9 cellular contexts compared by ENCODE assay signal in the genomic region with DNA sequence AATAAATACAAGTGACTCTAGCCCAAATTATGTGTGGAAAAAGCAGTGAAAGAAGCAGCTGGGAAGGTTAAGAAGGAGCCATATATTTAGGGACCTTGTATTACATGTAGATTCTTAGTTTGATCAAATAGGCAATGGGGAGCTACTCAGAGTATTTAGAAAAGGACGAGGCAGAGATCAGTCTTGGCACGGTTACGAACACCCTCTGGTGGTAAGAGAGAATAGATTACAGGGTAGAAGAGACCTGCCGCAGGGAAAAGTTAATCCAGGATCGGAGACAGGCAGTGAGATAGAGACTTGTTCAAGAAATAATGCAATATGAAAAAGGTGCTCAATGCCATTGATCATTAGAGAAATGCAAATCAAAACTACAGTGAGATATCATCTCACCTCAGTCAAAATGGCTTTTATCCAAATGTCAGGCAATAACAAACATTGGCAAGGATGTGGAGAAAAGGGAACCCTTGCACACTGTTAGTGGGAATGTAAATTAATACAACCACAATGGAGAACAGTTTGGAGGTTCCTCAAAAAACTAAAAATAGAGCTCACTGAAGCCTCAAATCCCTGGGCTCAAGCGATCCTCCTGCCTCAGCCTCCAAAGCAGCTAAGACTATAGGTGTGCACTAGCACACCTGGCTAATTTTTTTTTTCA. TPM values are rescaled to one million over a fixed set of nuclear protein-coding genes. Genes with fewer than 3 reads are reported as not detected.
DNase-seq lines count a peak whose midpoint lies in the region; ATAC-seq and TF ChIP-seq lines count a peak whose summit lies in the region.
"Had no signal": no experiment of that assay in that cellular context is flagged by ENCODE, and none has a peak within 500 bp of the region (broad histone marks: within the 10 kb centered on the region; RNA-seq: fewer than 3 reads in every experiment).

No MANE protein-coding gene starts in this region.

- no peak overlapping the region for H2AFZ ChIP-seq in IMR-90 (replicated peaks; ENCODE audit: low read length, poor library complexity)
- H2AFZ ChIP-seq in PC-9: no peak overlapping the region

- peaks cover 1% of the 10 kb centered on the region; the same call in 1 of the 2 replicates for H3K36me3 ChIP-seq in IMR-90 (ENCODE audit: control insufficient read depth, insufficient read depth, low read length)
- peaks cover 15% of the 10 kb centered on the region; the same call in 1 of the 2 replicates for H3K36me3 ChIP-seq in PC-9 (ENCODE audit: low read depth)

- H3K4me1 Mint-ChIP-seq in brain: peaks cover 51% of the 10 kb centered on the region

- H2BK120ac ChIP-seq in IMR-90 (ENCODE audit: low read depth, low read length): no peak overlapping the region

- peak overlapping the region in 4 of 5 experiments; percentile 3 to 31 (median 16) for H3K27ac Mint-ChIP-seq in brain

- no peak overlapping the region for H3K23ac ChIP-seq in IMR-90 (ENCODE audit: low read depth, low read length)

- no peak overlapping the region for H4K8ac ChIP-seq in IMR-90 (ENCODE audit: low read depth in 2 of 2, low read length in 2 of 2)

- in situ Hi-C loops in IMR-90 (cut with MboI; ENCODE audit: low sequenced_read_pairs): loop anchor here (25.0 kb wide), 2 partner anchors 619 to 944 kb away; no protein-coding TSS in a partner anchor

- H4K91ac ChIP-seq in IMR-90 (ENCODE audit: insufficient read depth, low read depth, low read length): no peak overlapping the region

- no peak overlapping the region; the same call in 1 of the 2 replicates for H3K14ac ChIP-seq in IMR-90 (replicated peaks; ENCODE audit: low read depth, low read length)

- no peak overlapping the region for H2BK20ac ChIP-seq in IMR-90 (ENCODE audit: low read depth, low read length)

- dilution Hi-C loops in IMR-90 (cut with HindIII; ENCODE audit: low sequenced_read_pairs, unreplicated experiment): no loop called here

- H4K5ac ChIP-seq in IMR-90 (ENCODE audit: low read depth, low read length): no peak overlapping the region

- 51% methylated on average over 4 of the region's 6 CpGs; no CpG with 5 or more reads in 1 of the 2 experiments for WGBS in IMR-90 (ENCODE audit: extremely low coverage in 2 of 2, insufficient read length in 1 of 2), 2 experiments

- H3K9me3 ChIP-seq in AG04450 (ENCODE audit: control insufficient read depth, insufficient read depth, low read length) (no peaks in the 10 kb centered on the region), IMR-90 (ENCODE audit: control insufficient read depth, insufficient read depth, low read length) (no peaks in the 10 kb centered on the region), PC-9 (ENCODE audit: insufficient read depth, low read depth) (no peaks in the 10 kb centered on the region)

- 0 out of 2 replicates have a peak, but pooled peaks cover 3% of the 10 kb centered on the region for H3K9me1 ChIP-seq in IMR-90 (ENCODE audit: insufficient read depth, low read length)

- no peak overlapping the region for H2BK15ac ChIP-seq in IMR-90 (ENCODE audit: low read depth, low read length)

- H4K20me1 ChIP-seq in IMR-90 (ENCODE audit: insufficient read depth, low read length) (no peaks in the 10 kb centered on the region), PC-9 (ENCODE audit: insufficient read depth) (no peaks in the 10 kb centered on the region)

- CTCF ChIA-PET in AG04450 (lab: Charles Lee) (interaction anchor here (0.6 to 2.0 kb wide), 17 partner anchors 9 to 619 kb away, joined by 3 to 8 read pairs (median 3); a partner anchor contains a TSS), IMR-90 (lab: Yijun Ruan, JAX) (interaction anchor here (0.7 to 1.2 kb wide), 2 partner anchors 13 to 31 kb away, joined by 3 to 4 read pairs; no protein-coding TSS in a partner anchor), PC-9 (lab: Charles Lee) (interaction anchor here (0.6 kb wide), 1 partner anchor 129 kb away, joined by 6 read pairs; no protein-coding TSS in a partner anchor)

- H3K27ac ChIP-seq in AG04450 (ENCODE audit: low read depth, low read length): no peak overlapping the region
- H3K27ac ChIP-seq in IMR-90 (ENCODE audit: insufficient read depth, low read length): no peak overlapping the region
- H3K27ac ChIP-seq in PC-9: no peak overlapping the region

- peak; percentile 57 for TF ChIP-seq CTCF in AG04450 (IDR thresholded peaks at IDR 0.05; ENCODE audit: low read depth, low read length)
- TF ChIP-seq CTCF in IMR-90 (conservative IDR thresholded peaks at IDR 0.05; ENCODE audit: low read depth, low read length): peak; percentile 31; the same call in 1 of the 2 replicates
- TF ChIP-seq CTCF in brain (conservative IDR thresholded peaks at IDR 0.05): peak; percentile 50 to 68
- no peak for TF ChIP-seq CTCF in PC-9 (conservative IDR thresholded peaks at IDR 0.05)

- H3K18ac ChIP-seq in IMR-90 (ENCODE audit: low read depth, low read length): no peak overlapping the region

- no peak overlapping the region for H2AK9ac ChIP-seq in IMR-90 (replicated peaks; ENCODE audit: low read depth, low read length, poor library complexity)

- intact Hi-C loops in IMR-90 (cut with micrococcal nuclease): no loop called here
- intact Hi-C loops in PC-9 (cut with micrococcal nuclease; ENCODE audit: unreplicated experiment): no loop called here

- no peak overlapping the region for H3K4ac ChIP-seq in IMR-90 (ENCODE audit: low read depth, low read length)

- peak; percentile 52; the same call in 1 of the 2 replicates for TF ChIP-seq RAD21 in IMR-90 (IDR thresholded peaks at IDR 0.05; ENCODE audit: low read length)

- H3K4me3 Mint-ChIP-seq in brain: peak overlapping the region in 1 of 5 experiments; percentile 6

- no peaks in the 10 kb centered on the region for H3K27me3 ChIP-seq in AG04450 (ENCODE audit: control insufficient read depth, insufficient read depth, low read length)
- no peaks in the 10 kb centered on the region for H3K27me3 ChIP-seq in IMR-90 (ENCODE audit: control insufficient read depth, insufficient read depth, low read length)
- no peaks in the 10 kb centered on the region for H3K27me3 ChIP-seq in PC-9 (ENCODE audit: insufficient read depth, low read depth)

- no peaks in the 10 kb centered on the region for H3K27me3 Mint-ChIP-seq in brain

- H3K9me3 Mint-ChIP-seq in brain: no peaks in the 10 kb centered on the region

- TF ChIP-seq POLR2A in IMR-90 (IDR thresholded peaks at IDR 0.05; ENCODE audit: low read depth, low read length): no peak

- peaks cover 22 to 26% of the 10 kb centered on the region in 2 experiments; a peak in 3 of 4 replicates for H3K79me1 ChIP-seq in IMR-90 (ENCODE audit: low read depth in 1 of 2, low read length in 2 of 2)

- no peaks in the 10 kb centered on the region for H3K9me2 ChIP-seq in PC-9 (ENCODE audit: insufficient read depth)

- H3K79me2 ChIP-seq in PC-9 (ENCODE audit: low read depth): peaks cover 25% of the 10 kb centered on the region

- no peaks in the 10 kb centered on the region for H3F3A ChIP-seq in PC-9 (ENCODE audit: insufficient read depth, low read depth)

- no peak overlapping the region for H2AK5ac ChIP-seq in IMR-90 (ENCODE audit: low read depth, low read length)

- H3K4me1 ChIP-seq in IMR-90 (ENCODE audit: control insufficient read depth, insufficient read depth, low read length) (no peaks in the 10 kb centered on the region), PC-9 (replicated peaks; ENCODE audit: insufficient read depth) (no peaks in the 10 kb centered on the region)

- H3K4me2 ChIP-seq in IMR-90 (ENCODE audit: low read depth, low read length) (no peak overlapping the region), PC-9 (no peak overlapping the region)

- H3K56ac ChIP-seq in IMR-90 (ENCODE audit: extremely low read depth, insufficient read depth, low read length): no peak overlapping the region

- H3K9ac ChIP-seq in IMR-90 (ENCODE audit: low read depth, low read length): no peak overlapping the region

- no TSS peak for BruUV-seq in IMR-90 (replicated peaks; lab: Mats Ljungman, UMichigan)
- BruUV-seq in PC-9 (replicated peaks; lab: Mats Ljungman, UMichigan): no TSS peak

- H3K36me3 Mint-ChIP-seq in brain: peaks cover 15% of the 10 kb centered on the region

- H2BK5ac ChIP-seq in IMR-90 (ENCODE audit: low read depth, low read length, poor library complexity, severe bottlenecking): no peak overlapping the region

- ATAC-seq in IMR-90 (ENCODE audit: low read depth) (peak; percentile 85), HG03439 (IDR thresholded peaks at IDR 0.05; ENCODE audit: unreplicated experiment) (no peak), GM18868 (IDR thresholded peaks at IDR 0.05; ENCODE audit: unreplicated experiment) (no peak)

- no peak for DNase-seq in AG04450 (ENCODE audit: low read depth, low spot score)
- DNase-seq in IMR-90: peak; percentile 36
- DNase-seq in left kidney (ENCODE audit: low read depth, low spot score): peak; percentile 79
- DNase-seq in activated T-cell treated with anti-CD3 and anti-CD28 coated beads for 4 hours: no peak
- no peak for DNase-seq in PC-9
- DNase-seq: NCI-H146 had no signal

- POLR2A ChIA-PET in AG04450 (lab: Yijun Ruan, JAX): no interaction called here
- POLR2A ChIA-PET in IMR-90 (lab: Charles Lee; ENCODE audit: unreplicated experiment): interaction anchor here (0.6 kb wide), 1 partner anchor 261 kb away, joined by 7 read pairs; no protein-coding TSS in a partner anchor
- POLR2A ChIA-PET in PC-9 (lab: Charles Lee; ENCODE audit: unreplicated experiment): interaction anchor here (0.6 to 0.7 kb wide), 3 partner anchors 117 to 472 kb away, joined by 4 to 20 read pairs (median 9); no protein-coding TSS in a partner anchor

- H3K4me3 ChIP-seq in AG04450 (ENCODE audit: low read depth, low read length): no peak overlapping the region
- H3K4me3 ChIP-seq in IMR-90 (ENCODE audit: insufficient read depth, low read depth, low read length): no peak overlapping the region
- no peak overlapping the region for H3K4me3 ChIP-seq in PC-9

TF ChIP-seq in IMR-90, 13 proteins besides CTCF, POLR2A, EP300 and RAD21:
- TF ChIP-seq SMC3 (IDR thresholded peaks at IDR 0.05; ENCODE audit: low read depth, low read length) (peak; percentile 36; the same call in 1 of the 2 replicates), MXI1 (IDR thresholded peaks at IDR 0.05; ENCODE audit: borderline replicate concordance, low read depth, low read length) (no peak)

RNA-seq across cellular contexts. Expression of a gene that starts 12.0 kb away (rescaled TPM):
- polyA plus RNA-seq in AG04450 (2011; rRNA removed) (20.2 and 29.2 TPM in 2 replicates), IMR-90 (2012; rRNA removed) (10.7 and 11.1 TPM in 2 replicates), brain (ENCODE audit: insufficient read depth, low read depth, low replicate concordance) (27.5 TPM)
- 26.9 and 37.4 TPM in 2 replicates for polyA minus RNA-seq in AG04450 (2011; rRNA and poly(A)+ RNA removed)
- total RNA-seq in IMR-90 (2012; rRNA removed) (15.4 and 23.3 TPM in 2 replicates), PC-9 (2021) (24.0 and 28.0 TPM in 2 replicates)
- 2.2 and 4.5 TPM in 2 replicates for polyA plus RNA-seq in IMR-90 (2012; cell fraction: cytosol; rRNA removed)
- polyA plus RNA-seq in IMR-90 (2012; cell fraction: nucleus; rRNA removed; ENCODE audit: low replicate concordance): 0.74 and 3.5 TPM in 2 replicates

RNA-seq across cellular contexts. Expression of a gene that starts 44.7 kb away (rescaled TPM):
- polyA plus RNA-seq in AG04450 (2011; rRNA removed) (11.5 and 13.1 TPM in 2 replicates), IMR-90 (2012; rRNA removed) (7.6 and 8.0 TPM in 2 replicates), brain (ENCODE audit: insufficient read depth, low read depth, low replicate concordance) (13.2 TPM)
- 19.4 and 23.1 TPM in 2 replicates for polyA minus RNA-seq in AG04450 (2011; rRNA and poly(A)+ RNA removed)
- total RNA-seq in IMR-90 (2012; rRNA removed) (18.8 and 23.6 TPM in 2 replicates), PC-9 (2021) (32.5 and 33.1 TPM in 2 replicates)
- polyA plus RNA-seq in IMR-90 (2012; cell fraction: cytosol; rRNA removed): 2.0 and 2.5 TPM in 2 replicates
- polyA plus RNA-seq in IMR-90 (2012; cell fraction: nucleus; rRNA removed; ENCODE audit: low replicate concordance): 4.3 and 18.5 TPM in 2 replicates

Comparison
In these comparisons a context has a peak if more than half of its experiments do, and no peak if none do; other contexts are left out.
1. DNase-seq: peak in IMR-90 (single experiment) and left kidney (single experiment); none in AG04450 (single experiment), activated T-cell treated with anti-CD3 and anti-CD28 coated beads for 4 hours (single experiment) and PC-9 (0 of 2).